ENCODE assay signal across 28 cellular contexts in the genomic region with DNA sequence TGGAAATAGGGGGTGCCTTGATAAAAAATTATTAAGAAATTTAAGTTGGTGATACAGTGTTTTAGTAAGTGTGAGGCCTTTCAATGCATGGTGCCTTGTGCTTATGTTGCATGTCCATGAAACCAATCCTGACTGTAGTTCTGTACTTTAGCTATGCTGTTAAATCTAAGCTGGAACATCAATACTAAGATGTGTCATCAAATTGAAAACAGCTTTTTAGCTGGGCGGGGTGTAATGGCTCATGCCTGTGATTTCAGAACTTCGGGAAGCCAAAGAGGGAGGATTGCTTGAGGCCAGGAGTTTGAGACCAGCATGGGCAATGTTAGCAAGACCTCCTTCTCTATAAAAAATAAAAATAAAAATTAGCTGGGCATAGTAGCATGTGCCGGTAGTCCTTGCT.
"Had no signal": no experiment of that assay in that cellular context is flagged by ENCODE, and none has a peak within 500 bp of the region (broad histone marks: within the 10 kb centered on the region; RNA-seq: fewer than 3 reads in every experiment).

No MANE protein-coding gene starts in this region.

- H3K4me3 Mint-ChIP-seq: effector memory CD8-positive, alpha-beta T cell; mesothelial cell of epicardium; naive B cell; nephron; stimulated activated effector memory CD8-positive, alpha-beta T cell treated with anti-CD3 and anti-CD28 coated beads, Interleukin-12 subunit alpha, Interleukin-12 subunit beta, amount 100 ng/mL, for 72 hours; type B pancreatic cell had no signal

- DNase-seq: effector memory CD8-positive, alpha-beta T cell; foreskin keratinocyte; heart left ventricle; kidney; left lung; mesenchymal stem cell; mucosa of descending colon; naive B cell; occipital lobe; ovary; posterior cingulate gyrus; psoas muscle; right cardiac atrium; sigmoid colon; stimulated activated CD4-positive, alpha-beta T cell treated with anti-CD3 and anti-CD28 coated beads, Interleukin-2, amount 100 ng/mL, for 24 hours; stimulated activated CD4-positive, alpha-beta T cell treated with anti-CD3 and anti-CD28 coated beads, Interleukin-4, amount 100 ng/mL, for 24 hours; stimulated activated naive CD4-positive, alpha-beta T cell treated with Interleukin-2 at 50 U/mL for 16 hours; stomach; substantia nigra; testis; tibial artery had no signal

- H2AFZ ChIP-seq: hepatocyte had no signal

- H3K36me3 Mint-ChIP-seq: naive B cell; stimulated activated effector memory CD8-positive, alpha-beta T cell treated with anti-CD3 and anti-CD28 coated beads, Interleukin-12 subunit alpha, Interleukin-12 subunit beta, amount 100 ng/mL, for 72 hours; type B pancreatic cell had no signal

- H3K79me2 ChIP-seq: hepatocyte had no signal

- H3K27ac ChIP-seq: coronary artery, foreskin keratinocyte, gastroesophageal sphincter, heart left ventricle, hepatocyte, left lung, ovary, psoas muscle, sigmoid colon, stomach, testis, tibial artery had no signal

- H3K4me3 ChIP-seq: coronary artery, gastroesophageal sphincter, heart left ventricle, hepatocyte, left lung, mucosa of descending colon, ovary, psoas muscle, sigmoid colon, stomach, testis, tibial artery had no signal

- H3K27ac Mint-ChIP-seq: effector memory CD8-positive, alpha-beta T cell; mesothelial cell of epicardium; stimulated activated effector memory CD8-positive, alpha-beta T cell treated with anti-CD3 and anti-CD28 coated beads, Interleukin-12 subunit alpha, Interleukin-12 subunit beta, amount 100 ng/mL, for 72 hours; type B pancreatic cell had no signal

- H3K4me2 ChIP-seq: hepatocyte had no signal

- H3K9me3 ChIP-seq: gastroesophageal sphincter, mucosa of descending colon, ovary, psoas muscle, sigmoid colon, testis had no signal

- H3K27me3 ChIP-seq: foreskin keratinocyte, gastroesophageal sphincter, heart left ventricle, hepatocyte, left lung, ovary, sigmoid colon, stomach, testis, tibial artery had no signal

- H3K36me3 ChIP-seq: gastroesophageal sphincter, heart left ventricle, left lung, ovary, sigmoid colon, stomach, tibial artery had no signal

- ATAC-seq: effector memory CD8-positive, alpha-beta T cell; foreskin keratinocyte; gastroesophageal sphincter; heart left ventricle; left lung; mucosa of descending colon; psoas muscle; right cardiac atrium; stimulated activated effector memory CD8-positive, alpha-beta T cell treated with anti-CD3 and anti-CD28 coated beads, Interleukin-12 subunit alpha, Interleukin-12 subunit beta, amount 100 ng/mL, for 72 hours had no signal

- H3K4me1 Mint-ChIP-seq: naive B cell; stimulated activated effector memory CD8-positive, alpha-beta T cell treated with anti-CD3 and anti-CD28 coated beads, Interleukin-12 subunit alpha, Interleukin-12 subunit beta, amount 100 ng/mL, for 72 hours had no signal

- H3K27me3 Mint-ChIP-seq: effector memory CD8-positive, alpha-beta T cell; naive B cell; type B pancreatic cell had no signal

- H3K4me1 ChIP-seq: foreskin keratinocyte, gastroesophageal sphincter, heart left ventricle, left lung, psoas muscle, sigmoid colon, stomach, testis, tibial artery had no signal
